Comparison of ENCODE assay signal across 9 cellular contexts in the genomic region with DNA sequence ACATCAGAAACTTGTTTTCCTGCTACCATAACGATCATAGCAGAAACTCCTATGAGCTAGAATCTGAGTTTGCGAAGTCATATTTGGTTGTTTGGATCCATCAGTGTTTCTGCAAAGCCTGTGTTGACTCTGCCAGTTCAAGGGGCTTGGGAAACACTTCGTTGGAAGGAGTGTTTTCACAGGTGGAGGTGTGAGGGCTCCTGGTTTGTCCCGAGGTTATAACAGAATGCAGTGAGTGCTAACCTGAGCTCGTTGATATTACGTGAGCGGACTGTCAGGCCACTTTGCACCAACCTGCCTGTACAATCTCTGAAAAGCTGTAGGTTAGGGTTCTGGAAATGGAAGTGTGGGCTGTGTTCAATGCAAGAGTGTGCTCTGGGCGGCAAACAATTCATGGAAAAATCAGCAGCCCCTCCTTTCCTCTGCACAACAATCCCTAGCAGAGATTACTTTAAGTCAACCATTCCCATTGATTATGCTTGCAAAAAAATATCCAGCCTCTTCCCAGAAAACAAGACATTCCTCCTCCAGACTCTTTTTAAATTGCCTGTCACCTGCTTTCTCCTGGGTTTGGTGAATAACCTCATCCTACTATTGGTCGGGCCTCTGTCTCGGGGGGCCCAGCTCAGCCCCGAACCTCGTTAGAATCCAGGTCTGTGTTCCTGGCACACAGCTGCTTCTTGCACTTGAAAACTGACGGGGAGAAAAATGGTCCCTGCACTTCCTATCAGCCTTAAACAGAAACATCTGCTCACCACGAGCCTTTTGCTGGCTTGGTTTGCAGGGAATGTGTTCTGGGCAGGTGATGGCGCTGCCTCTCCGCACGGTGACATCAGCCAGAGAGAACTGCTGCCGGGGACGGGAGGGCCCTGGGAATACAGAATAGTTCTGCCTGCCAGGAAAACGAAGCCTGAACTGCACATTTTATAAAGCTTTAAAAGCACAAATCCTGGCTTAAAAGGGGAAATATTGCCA.
DNase-seq lines count a peak whose midpoint lies in the region; FAIRE-seq and TF ChIP-seq lines count a peak whose summit lies in the region.
"Had no signal": no experiment of that assay in that cellular context is flagged by ENCODE, and none has a peak within 500 bp of the region (broad histone marks: within the 10 kb centered on the region; RNA-seq: fewer than 3 reads in every experiment).

No MANE protein-coding gene starts in this region.

- H3K4me3 Mint-ChIP-seq in H9: no peak overlapping the region

- H3K56ac ChIP-seq in H9 (ENCODE audit: insufficient read length, low read depth, low read length): no peak overlapping the region

- no peaks in the 10 kb centered on the region for H3K23me2 ChIP-seq in H9 (ENCODE audit: insufficient read length, low read depth, low read length, poor library complexity, severe bottlenecking)

- H3K4me3 ChIP-seq in fibroblast of mammary gland (ENCODE audit: control insufficient read depth, low read depth, low read length): no peak overlapping the region

- no peak overlapping the region for H4K5ac ChIP-seq in H9 (ENCODE audit: insufficient read length, low read depth, low read length)

- no peak overlapping the region for H3K27ac ChIP-seq in H9 (ENCODE audit: insufficient read length, low read depth, low read length)

- no peaks in the 10 kb centered on the region for H3K79me2 ChIP-seq in H9 (ENCODE audit: insufficient read depth, low read length)

- peaks cover 33 to 36% of the 10 kb centered on the region in 2 experiments for H3K4me1 Mint-ChIP-seq in H9

- no peak for FAIRE-seq in RCC 7860 (lab: Jason Lieb, UNC)
- FAIRE-seq: colon had no signal

- H2BK12ac ChIP-seq in H9 (ENCODE audit: insufficient read length, low read depth, low read length): no peak overlapping the region

- H3K9me3 ChIP-seq in H9 (ENCODE audit: control insufficient read depth, low read depth, low read length): no peaks in the 10 kb centered on the region

- no peaks in the 10 kb centered on the region; a peak in 1 of 5 replicates for H3K9me3 Mint-ChIP-seq in H9

- no peak overlapping the region for H2BK15ac ChIP-seq in H9 (ENCODE audit: low read depth, low read length)

- H2AFZ ChIP-seq in H9 (ENCODE audit: low read length): peak overlapping the region; percentile 32

- no peak overlapping the region for H2BK20ac ChIP-seq in H9 (ENCODE audit: low read depth, low read length, poor library complexity, severe bottlenecking)

- H4K8ac ChIP-seq in H9 (replicated peaks; ENCODE audit: insufficient read length, low read depth, low read length): no peak overlapping the region

- no peak overlapping the region for H2BK120ac ChIP-seq in H9 (ENCODE audit: low read depth, low read length, poor library complexity, severe bottlenecking)

- DNase-seq in H9 (peak; percentile 69), NCI-H2171 treated with DMSO at 0.1 percent for 48 hours (lab: John Stamatoyannopoulos, UW) (peak; percentile 94), fibroblast of mammary gland (ENCODE audit: low read depth) (peak; percentile 4), retina (peak; percentile 49), occipital lobe (lab: John Stamatoyannopoulos, UW) (no peak), SW 1271 (lab: John Stamatoyannopoulos, UW) (no peak), RCC 7860 (ENCODE audit: low spot score) (no peak)
- DNase-seq: activated CD4-positive, CD25-positive, alpha-beta regulatory T cell treated with anti-CD3 and anti-CD28 coated beads, Interleukin-2, amount 50 U/mL, for 72 hours had no signal

- no peak overlapping the region for H3T11ph ChIP-seq in H9 (ENCODE audit: low read length)

- H3K23ac ChIP-seq in H9 (ENCODE audit: insufficient read length, low read depth, low read length): no peak overlapping the region

- no peak overlapping the region for H3K9ac ChIP-seq in H9 (ENCODE audit: extremely low read depth, insufficient read length, low read length)

- H3K27ac Mint-ChIP-seq in H9: no peak overlapping the region; a peak in 1 of 7 replicates

- H3K14ac ChIP-seq in H9 (ENCODE audit: insufficient read depth, low read length): no peak overlapping the region; the same call in 1 of the 2 replicates

- TF ChIP-seq CTCF in H9 (conservative IDR thresholded peaks at IDR 0.05): peak; percentile 39; the same call in 1 of the 3 replicates
- no peak for TF ChIP-seq CTCF in fibroblast of mammary gland (conservative IDR thresholded peaks at IDR 0.05; ENCODE audit: control insufficient read depth, insufficient read depth, low read depth, low read length)

- no peaks in the 10 kb centered on the region; the same call in 1 of the 2 replicates for H3K4me1 ChIP-seq in H9 (ENCODE audit: insufficient read depth, low read length)

- H3K36me3 Mint-ChIP-seq in H9 (ENCODE audit: insufficient read depth in 1 of 3, low read depth in 3 of 3): no peaks in the 10 kb centered on the region

- no peaks in the 10 kb centered on the region for H3K27me3 ChIP-seq in H9 (ENCODE audit: insufficient read depth, low read length)

- no peak overlapping the region for H4K91ac ChIP-seq in H9 (ENCODE audit: insufficient read length, low read depth, low read length)

- no peak overlapping the region for H3K18ac ChIP-seq in H9 (ENCODE audit: insufficient read length, low read depth, low read length)

- no CpG with 5 or more reads among the region's 20 CpGs for WGBS in H9 (ENCODE audit: extremely low coverage, insufficient read length, low lambda C conversion rate)

- H3K4me2 ChIP-seq in H9 (ENCODE audit: insufficient read depth, insufficient read length, low read length): no peak overlapping the region

- H3K79me1 ChIP-seq in H9 (ENCODE audit: insufficient read depth, low read depth, low read length, poor library complexity, severe bottlenecking): no peaks in the 10 kb centered on the region

- no peak overlapping the region for H3K4ac ChIP-seq in H9 (ENCODE audit: low read depth, low read length)

- no peak overlapping the region for H2BK5ac ChIP-seq in H9 (ENCODE audit: insufficient read length, low read length)

- H3K27me3 Mint-ChIP-seq in H9 (ENCODE audit: low read depth): peaks cover 22% of the 10 kb centered on the region

- no peaks in the 10 kb centered on the region for H4K20me1 ChIP-seq in H9 (ENCODE audit: control insufficient read depth, insufficient read depth, insufficient read length)

- no peak overlapping the region for H2AK5ac ChIP-seq in H9 (ENCODE audit: insufficient read length, low read length)

Comparison
In these comparisons a context has a peak if more than half of its experiments do, and no peak if none do; other contexts are left out.
1. DNase-seq: peak in H9 (single experiment), NCI-H2171 treated with DMSO at 0.1 percent for 48 hours (single experiment), fibroblast of mammary gland (single experiment) and retina (single experiment); none in occipital lobe (single experiment), SW 1271 (0 of 2) and RCC 7860 (single experiment).